17 cellular contexts compared by ENCODE assay signal in genomic region chr5:143080982-143081381, GRCh38.
"Had no signal": no experiment of that assay in that cellular context is flagged by ENCODE, and none has a peak within 500 bp of the region (broad histone marks: within the 10 kb centered on the region; RNA-seq: fewer than 3 reads in every experiment).

No MANE protein-coding gene starts in this region.

- H3K4me1 Mint-ChIP-seq: neural crest cell had no signal

- ATAC-seq: left ventricle myocardium superior; naive thymus-derived CD4-positive, alpha-beta T cell; sciatic nerve had no signal

- H3K27me3 Mint-ChIP-seq: naive thymus-derived CD4-positive, alpha-beta T cell had no signal

- H3K27ac Mint-ChIP-seq: endodermal cell had no signal

- H3K4me3 Mint-ChIP-seq: endodermal cell; naive thymus-derived CD4-positive, alpha-beta T cell; neural crest cell had no signal

- DNase-seq: effector CD4-positive, alpha-beta T cell; endodermal cell; erythroblast; foreskin melanocyte; head of caudate nucleus; left ventricle myocardium superior; naive thymus-derived CD4-positive, alpha-beta T cell; spleen; stimulated activated CD4-positive, alpha-beta T cell treated with anti-CD3 and anti-CD28 coated beads, Interleukin-15, amount 100 ng/mL, for 24 hours; stimulated activated CD4-positive, alpha-beta T cell treated with anti-CD3 and anti-CD28 coated beads, Interleukin-1b, Interleukin-23, amount 100 ng/mL, for 48 hours; stimulated activated CD4-positive, alpha-beta T cell treated with anti-CD3 and anti-CD28 coated beads, Interleukin-4, amount 100 ng/mL, for 24 hours; stimulated activated naive CD4-positive, alpha-beta T cell; tibial artery; upper lobe of left lung; uterus had no signal

- H3K9me3 Mint-ChIP-seq: endodermal cell, neural crest cell had no signal
